ENCODE assay signal across 29 cellular contexts in the genomic region with DNA sequence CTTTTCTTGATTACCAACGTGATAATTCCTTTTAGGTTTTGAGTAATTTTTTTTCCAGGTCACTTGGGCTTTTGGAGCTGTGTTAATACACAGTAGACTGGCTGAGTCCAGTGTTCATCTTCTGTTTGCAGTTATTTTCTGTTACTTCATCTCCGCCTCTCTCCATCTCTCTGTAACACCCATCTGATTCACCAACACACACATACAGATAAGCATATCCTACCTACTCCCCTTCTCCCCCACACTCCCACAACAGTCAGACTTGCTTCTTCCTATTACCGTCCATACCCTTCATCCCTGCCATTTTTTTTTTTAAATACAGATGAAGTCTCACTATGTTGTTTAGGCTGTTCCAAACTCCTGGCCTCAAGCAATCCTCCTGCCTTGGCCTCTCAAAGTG.
"Had no signal": no experiment of that assay in that cellular context is flagged by ENCODE, and none has a peak within 500 bp of the region (broad histone marks: within the 10 kb centered on the region; RNA-seq: fewer than 3 reads in every experiment).

No MANE protein-coding gene starts in this region.

- H3K36me3 ChIP-seq: esophagus muscularis mucosa, heart right ventricle, left lung, neural progenitor cell, right lobe of liver, suprapubic skin, transverse colon, vagina had no signal

- H3K9me3 ChIP-seq: left lung, mucosa of descending colon, right lobe of liver, suprapubic skin, transverse colon, vagina had no signal

- H3K27ac ChIP-seq: coronary artery, epithelial cell of prostate, esophagus muscularis mucosa, heart right ventricle, left lung, neural progenitor cell, parathyroid adenoma, right lobe of liver, suprapubic skin, transverse colon, vagina had no signal

- DNase-seq: dermis blood vessel endothelial cell; endodermal cell; foreskin melanocyte; glutamatergic neuron; heart right ventricle; hippocampal formation; left cardiac atrium; left lung; mesenchymal stem cell; mucosa of descending colon; naive thymus-derived CD4-positive, alpha-beta T cell; right lobe of liver; small intestine; stimulated activated CD4-positive, alpha-beta T cell treated with anti-CD3 and anti-CD28 coated beads, Interleukin-15, amount 100 ng/mL, for 24 hours; stimulated activated CD4-positive, alpha-beta T cell treated with anti-CD3 and anti-CD28 coated beads, Interleukin-2, amount 100 ng/mL, for 48 hours; stimulated activated naive B cell treated with anti-CD40 and anti-IgM and Interleukin-4, amounts not matched to agents 10 μg/mL and 1 μg/mL and 100 μg/mL, for 72 hours; transverse colon had no signal

- H3K4me1 Mint-ChIP-seq: endodermal cell; mesothelial cell of epicardium; naive thymus-derived CD4-positive, alpha-beta T cell; nephron; neural progenitor cell; stimulated activated naive B cell treated with anti-CD40 and anti-IgM and Interleukin-4, amounts not matched to agents 10 μg/mL and 1 μg/mL and 100 μg/mL, for 72 hours had no signal

- FAIRE-seq: islet of Langerhans, small intestine had no signal

- H3K27ac Mint-ChIP-seq: endodermal cell; mesothelial cell of epicardium; naive thymus-derived CD4-positive, alpha-beta T cell; nephron; neural progenitor cell; progenitor cell of endocrine pancreas; stimulated activated naive B cell treated with anti-CD40 and anti-IgM and Interleukin-4, amounts not matched to agents 10 μg/mL and 1 μg/mL and 100 μg/mL, for 72 hours; stimulated activated naive CD8-positive, alpha-beta T cell treated with anti-CD3 and anti-CD28 coated beads, Interleukin-15, Interleukin-2, amounts not matched to agents 100 ng/mL and 50 ng/mL, for 24 hours had no signal

- H3K27me3 ChIP-seq: esophagus muscularis mucosa, heart right ventricle, left lung, neural progenitor cell, right lobe of liver, suprapubic skin, transverse colon, vagina had no signal

- H3K4me3 ChIP-seq: coronary artery, esophagus muscularis mucosa, heart right ventricle, left lung, mucosa of descending colon, neural progenitor cell, right lobe of liver, suprapubic skin, transverse colon, vagina had no signal

- ATAC-seq: heart right ventricle; left lung; mucosa of descending colon; naive thymus-derived CD4-positive, alpha-beta T cell; right lobe of liver; stimulated activated naive B cell treated with anti-CD40 and anti-IgM and Interleukin-4, amounts not matched to agents 10 μg/mL and 1 μg/mL and 100 μg/mL, for 72 hours had no signal

- H3K4me1 ChIP-seq: esophagus muscularis mucosa, heart right ventricle, left lung, neural progenitor cell, parathyroid adenoma, right lobe of liver, suprapubic skin, transverse colon, vagina had no signal

- H3K36me3 Mint-ChIP-seq: neural progenitor cell had no signal

- H3K27me3 Mint-ChIP-seq: progenitor cell of endocrine pancreas had no signal

- H3K4me3 Mint-ChIP-seq: endodermal cell; mesothelial cell of epicardium; naive thymus-derived CD4-positive, alpha-beta T cell; nephron; neural progenitor cell; stimulated activated naive B cell treated with anti-CD40 and anti-IgM and Interleukin-4, amounts not matched to agents 10 μg/mL and 1 μg/mL and 100 μg/mL, for 72 hours; stimulated activated naive CD8-positive, alpha-beta T cell treated with anti-CD3 and anti-CD28 coated beads, Interleukin-15, Interleukin-2, amounts not matched to agents 100 ng/mL and 50 ng/mL, for 24 hours had no signal
